In genomic region chrX:38282044-38282443, GRCh38 we compare ENCODE assay signal across 11 cellular contexts. TPM values are rescaled to one million over a fixed set of nuclear protein-coding genes. Genes with fewer than 3 reads are reported as not detected.
DNase-seq lines count a peak whose midpoint lies in the region; ATAC-seq and TF ChIP-seq lines count a peak whose summit lies in the region.
"Had no signal": no experiment of that assay in that cellular context is flagged by ENCODE, and none has a peak within 500 bp of the region (broad histone marks: within the 10 kb centered on the region; RNA-seq: fewer than 3 reads in every experiment).

No MANE protein-coding gene starts in this region.

- no peak overlapping the region for H3K9ac ChIP-seq in adipocyte (ENCODE audit: low read length)

- H3K4me1 ChIP-seq in adipocyte (ENCODE audit: control insufficient read depth, insufficient read depth, low read length) (no peaks in the 10 kb centered on the region), psoas muscle (no peaks in the 10 kb centered on the region)

- H3K27me3 ChIP-seq in adipocyte (replicated peaks; ENCODE audit: control insufficient read depth, insufficient read depth, low read length) (peaks cover 3% of the 10 kb centered on the region), psoas muscle (ENCODE audit: insufficient read depth in 3 of 3, low read length in 2 of 3) (no peaks in the 10 kb centered on the region)

- H3K36me3 ChIP-seq in adipocyte (ENCODE audit: control insufficient read depth, insufficient read depth, low read length, severe bottlenecking) (no peaks in the 10 kb centered on the region), psoas muscle (ENCODE audit: insufficient read depth in 1 of 2, low read depth in 1 of 2) (no peaks in the 10 kb centered on the region)

- H3K9me3 ChIP-seq in adipocyte (ENCODE audit: control insufficient read depth, low read length) (no peaks in the 10 kb centered on the region), psoas muscle (no peaks in the 10 kb centered on the region)

- 39 to 67% (median 45%) methylated on average over 1 of the region's 1 CpG for whole genome bisulfite sequencing in psoas muscle, 3 donors
- 38 to 50% methylated on average over 1 of the region's 1 CpG for WGBS in lower leg skin, 2 donors

- H3K27ac ChIP-seq in psoas muscle = no peak overlapping the region

- intact Hi-C loops in psoas muscle (cut with DNase I) (no loop called here), lower leg skin (cut with DNase I; ENCODE audit: low total_unique reads) (no loop called here)

- peak; percentile 51 for TF ChIP-seq CTCF in foreskin fibroblast (IDR thresholded peaks at IDR 0.05; ENCODE audit: low read depth, low read length)
- TF ChIP-seq CTCF in psoas muscle (IDR thresholded peaks at IDR 0.05) = peak; percentile 19
- no peak for TF ChIP-seq CTCF in lower leg skin (IDR thresholded peaks at IDR 0.05)

- no peak for TF ChIP-seq POLR2A in lower leg skin (IDR thresholded peaks at IDR 0.05)

- H3K4me3 ChIP-seq in adipocyte (ENCODE audit: low read length) (no peak overlapping the region), foreskin fibroblast (ENCODE audit: low read depth in 1 of 2, low read length in 2 of 2) (no peak overlapping the region), psoas muscle (no peak overlapping the region), lower leg skin (ENCODE audit: low read depth, poor library complexity, severe bottlenecking) (no peak overlapping the region)

- ATAC-seq in psoas muscle = no peak
- ATAC-seq in left lobe of liver = no peak

- DNase-seq in NCI-H1694 (lab: John Stamatoyannopoulos, UW) (peak; percentile 2), NCI-H1694 treated with DMSO at 0.1 percent for 48 hours (lab: John Stamatoyannopoulos, UW) (no peak), adipocyte (ENCODE audit: low read depth) (peak; percentile 34), foreskin fibroblast (peak in 1 of 2 donors; percentile 68), psoas muscle (no peak), left lobe of liver (ENCODE audit: low spot score) (no peak), lower leg skin (ENCODE audit: low spot score in 2 of 2) (no peak)
- DNase-seq in activated CD4-positive, alpha-beta T cell treated with anti-CD3 and anti-CD28 coated beads, Interleukin-2, amount 50 U/mL, for 4 hours = no peak
- DNase-seq: activated CD4-positive, alpha-beta T cell treated with anti-CD3 and anti-CD28 coated beads for 1 hour; activated effector memory CD4-positive, alpha-beta T cell treated with anti-CD3 and anti-CD28 coated beads, Interleukin-2, amount 50 U/mL, for 16 hours; stimulated activated CD4-positive, alpha-beta T cell treated with anti-CD3 and anti-CD28 coated beads, Interleukin-4, amount 100 ng/mL, for 24 hours had no signal

RNA-seq across cellular contexts. Expression of gene RPGR, which starts 45.3 kb away (rescaled TPM):
- total RNA-seq in psoas muscle (10 to 100 TPM in 2 of 4 donors, 1 to 10 TPM in 2; 4.0 to 19.7 (median 7.7) TPM), left lobe of liver (1.6 TPM), lower leg skin (10 to 100 TPM in 2 of 4 donors, 1 to 10 TPM in 2; 4.1 to 33.4 (median 19.4) TPM)
- 10 to 100 TPM in 1 of 3 donors, 1 to 10 TPM in 2; 7.2 to 26.8 (median 9.6) TPM for polyA plus RNA-seq in psoas muscle

Comparison
In these comparisons a context has a peak if more than half of its experiments do, and no peak if none do; other contexts are left out.
1. DNase-seq: peak in NCI-H1694 (single experiment) and adipocyte (single experiment); none in NCI-H1694 treated with DMSO at 0.1 percent for 48 hours (single experiment), psoas muscle (0 of 2), left lobe of liver (single experiment), lower leg skin (0 of 2) and activated CD4-positive, alpha-beta T cell treated with anti-CD3 and anti-CD28 coated beads, Interleukin-2, amount 50 U/mL, for 4 hours (0 of 2).
2. CTCF ChIP-seq: peak in foreskin fibroblast (single experiment) and psoas muscle (single experiment); none in lower leg skin (0 of 3).